In genomic region chr2:16272038-16272788, GRCh38 we compare ENCODE assay signal across 34 cellular contexts.
"Had no signal": no experiment of that assay in that cellular context is flagged by ENCODE, and none has a peak within 500 bp of the region (broad histone marks: within the 10 kb centered on the region; RNA-seq: fewer than 3 reads in every experiment).

No MANE protein-coding gene starts in this region.

- H3K4me3 ChIP-seq: ascending aorta, cardiac muscle cell had no signal

- H3K36me3 Mint-ChIP-seq: activated CD4-positive, alpha-beta memory T cell treated with anti-CD3 and anti-CD28 coated beads for 36 hours; activated naive CD4-positive, alpha-beta T cell treated with anti-CD3 and anti-CD28 coated beads, Interleukin-2, amount 50 U/mL, for 72 hours; activated naive CD8-positive, alpha-beta T cell treated with anti-CD3 and anti-CD28 coated beads for 36 hours; brain had no signal

- H3K27me3 Mint-ChIP-seq: activated B cell treated with CpG ODN at 0.5 μM for 24 hours; activated CD8-positive, alpha-beta T cell treated with anti-CD3 and anti-CD28 coated beads for 36 hours; brain; central memory CD8-positive, alpha-beta T cell had no signal

- H3K27ac Mint-ChIP-seq: activated B cell treated with CpG ODN at 0.5 μM for 24 hours; activated CD4-positive, alpha-beta memory T cell treated with anti-CD3 and anti-CD28 coated beads for 36 hours; activated CD4-positive, alpha-beta T cell treated with anti-CD3 and anti-CD28 coated beads, Interleukin-2, amount 10 ng/mL, durations not matched to agents 24 days and 14 days; activated CD8-positive, alpha-beta T cell treated with anti-CD3 and anti-CD28 coated beads for 36 hours; activated naive CD4-positive, alpha-beta T cell treated with anti-CD3 and anti-CD28 coated beads for 36 hours; activated naive CD4-positive, alpha-beta T cell treated with anti-CD3 and anti-CD28 coated beads, Interleukin-2, amount 50 U/mL, for 72 hours; activated naive CD8-positive, alpha-beta T cell treated with anti-CD3 and anti-CD28 coated beads for 36 hours; activated T-helper 2 cell treated with anti-CD3 and anti-CD28 coated beads, Interferon-gamma antibody, Interleukin-2, Interleukin-4, amounts not matched to agents 10 μg/mL and 5 μg/mL and 100 μg/mL, durations not matched to agents 14 hours and 24 hours and 36 hours; T-helper 1 cell treated with Interleukin-12 subunit alpha and Interleukin-12 subunit beta and Interleukin-4 antibody, amounts not matched to agents 30 μg/mL and 1 μg/mL, for 36 hours; T-helper 2 cell treated with Interferon-gamma antibody and Interleukin-4, amounts not matched to agents 5 μg/mL and 100 μg/mL, for 36 hours had no signal

- H3K9me3 Mint-ChIP-seq: activated B cell treated with CpG ODN at 0.5 μM for 24 hours; activated CD4-positive, alpha-beta memory T cell treated with anti-CD3 and anti-CD28 coated beads for 36 hours; activated CD4-positive, alpha-beta T cell treated with anti-CD3 and anti-CD28 coated beads, Interleukin-2, amount 10 ng/mL, durations not matched to agents 24 days and 14 days; activated CD8-positive, alpha-beta T cell treated with anti-CD3 and anti-CD28 coated beads for 36 hours; activated naive CD4-positive, alpha-beta T cell treated with anti-CD3 and anti-CD28 coated beads for 36 hours; activated naive CD8-positive, alpha-beta T cell treated with anti-CD3 and anti-CD28 coated beads for 36 hours; activated T-helper 2 cell treated with anti-CD3 and anti-CD28 coated beads, Interferon-gamma antibody, Interleukin-2, Interleukin-4, amounts not matched to agents 10 μg/mL and 5 μg/mL and 100 μg/mL, durations not matched to agents 14 hours and 24 hours and 36 hours; T-helper 1 cell treated with Interleukin-12 subunit alpha and Interleukin-12 subunit beta and Interleukin-4 antibody, amounts not matched to agents 30 μg/mL and 1 μg/mL, for 36 hours; T-helper 2 cell treated with Interferon-gamma antibody and Interleukin-4, amounts not matched to agents 5 μg/mL and 100 μg/mL, for 36 hours had no signal

- H3K36me3 ChIP-seq: ascending aorta, cardiac muscle cell had no signal

- ATAC-seq: activated CD8-positive, alpha-beta T cell treated with anti-CD3 and anti-CD28 coated beads for 36 hours; activated naive CD4-positive, alpha-beta T cell treated with anti-CD3 and anti-CD28 coated beads, Interleukin-2, amount 50 U/mL, for 72 hours had no signal

- H3K9me3 ChIP-seq: ascending aorta had no signal

- H3K27ac ChIP-seq: ascending aorta, cardiac muscle cell, VCaP had no signal

- H3K4me1 ChIP-seq: ascending aorta had no signal

- DNase-seq: activated B cell treated with CpG ODN at 0.5 μM for 24 hours; activated CD4-positive, alpha-beta memory T cell treated with anti-CD3 and anti-CD28 coated beads for 36 hours; activated CD4-positive, alpha-beta T cell treated with anti-CD3 and anti-CD28 coated beads for 4 hours; activated CD4-positive, alpha-beta T cell treated with anti-CD3 and anti-CD28 coated beads, Interleukin-2, amount 10 ng/mL, durations not matched to agents 24 days and 14 days; activated CD4-positive, alpha-beta T cell treated with anti-CD3 and anti-CD28 coated beads, Interleukin-2, amount 50 U/mL, for 1 hour; activated CD4-positive, alpha-beta T cell treated with anti-CD3 and anti-CD28 coated beads, Interleukin-2, amount 50 U/mL, for 4 hours; activated CD4-positive, CD25-positive, alpha-beta regulatory T cell treated with anti-CD3 and anti-CD28 coated beads, Interleukin-2, amount 50 U/mL, for 72 hours; activated CD8-positive, alpha-beta memory T cell treated with anti-CD3 and anti-CD28 coated beads, Interleukin-2, amount 50 U/mL, for 4 hours; activated CD8-positive, alpha-beta T cell treated with anti-CD3 and anti-CD28 coated beads for 36 hours; activated effector memory CD4-positive, alpha-beta T cell treated with Interleukin-2 at 50 U/mL for 16 hours; activated gamma-delta T cell treated with Interleukin-2 at 50 U/mL for 16 hours; activated naive CD4-positive, alpha-beta T cell; activated naive CD4-positive, alpha-beta T cell treated with anti-CD3 and anti-CD28 coated beads for 36 hours; activated naive CD4-positive, alpha-beta T cell treated with anti-CD3 and anti-CD28 coated beads, Interleukin-2, amount 50 U/mL, for 16 hours; activated naive CD8-positive, alpha-beta T cell treated with anti-CD3 and anti-CD28 coated beads for 36 hours; activated T-cell treated with anti-CD3 and anti-CD28 coated beads for 4 hours; activated T-cell treated with anti-CD3 and anti-CD28 coated beads, Interleukin-2, amount 50 U/mL, for 1 hour; activated T-cell treated with anti-CD3 and anti-CD28 coated beads, Interleukin-2, amount 50 U/mL, for 48 hours; amygdala; anterior cingulate cortex; caudate nucleus; cerebellar nuclear complex; T-helper 1 cell; T-helper 2 cell; T-helper 9 cell had no signal

- H3K27me3 ChIP-seq: ascending aorta, cardiac muscle cell had no signal

- H3K4me1 Mint-ChIP-seq: activated B cell treated with CpG ODN at 0.5 μM for 24 hours; activated CD4-positive, alpha-beta T cell treated with anti-CD3 and anti-CD28 coated beads, Interleukin-2, amount 10 ng/mL, durations not matched to agents 24 days and 14 days; activated naive CD8-positive, alpha-beta T cell treated with anti-CD3 and anti-CD28 coated beads for 36 hours; central memory CD8-positive, alpha-beta T cell had no signal

- H3K4me3 Mint-ChIP-seq: activated B cell treated with CpG ODN at 0.5 μM for 24 hours; activated CD4-positive, alpha-beta memory T cell treated with anti-CD3 and anti-CD28 coated beads for 36 hours; activated CD4-positive, alpha-beta T cell treated with anti-CD3 and anti-CD28 coated beads, Interleukin-2, amount 10 ng/mL, durations not matched to agents 24 days and 14 days; activated CD8-positive, alpha-beta T cell treated with anti-CD3 and anti-CD28 coated beads for 36 hours; activated naive CD4-positive, alpha-beta T cell treated with anti-CD3 and anti-CD28 coated beads for 36 hours; activated naive CD8-positive, alpha-beta T cell treated with anti-CD3 and anti-CD28 coated beads for 36 hours; brain; central memory CD8-positive, alpha-beta T cell; T-helper 1 cell treated with Interleukin-12 subunit alpha and Interleukin-12 subunit beta and Interleukin-4 antibody, amounts not matched to agents 30 μg/mL and 1 μg/mL, for 36 hours; T-helper 2 cell treated with Interferon-gamma antibody and Interleukin-4, amounts not matched to agents 5 μg/mL and 100 μg/mL, for 36 hours had no signal
